In genomic region chr6:17883665-17884500, GRCh38 we compare ENCODE assay signal across 20 cellular contexts.
DNase-seq lines count a peak whose midpoint lies in the region; ATAC-seq and TF ChIP-seq lines count a peak whose summit lies in the region.
"Had no signal": no experiment of that assay in that cellular context is flagged by ENCODE, and none has a peak within 500 bp of the region (broad histone marks: within the 10 kb centered on the region; RNA-seq: fewer than 3 reads in every experiment).

No MANE protein-coding gene starts in this region.

- POLR2A ChIA-PET in MCF 10A (lab: Yijun Ruan, JAX) = interaction anchor here (1.0 to 2.7 kb wide), 4 partner anchors 8 to 132 kb away, joined by 3 to 12 read pairs (median 4); no protein-coding TSS in a partner anchor

- H3K27ac Mint-ChIP-seq in activated T-cell treated with anti-CD3 and anti-CD28 coated beads, Interleukin-2, amount 50 U/mL, for 72 hours = no peak overlapping the region
- no peak overlapping the region for H3K27ac Mint-ChIP-seq in activated T-cell treated with anti-CD3 and anti-CD28 coated beads, Interleukin-2, amount 50 U/mL, for 24 hours
- peak overlapping the region; percentile 21 for H3K27ac Mint-ChIP-seq in endothelial cell (ENCODE audit: unreplicated experiment)
- H3K27ac Mint-ChIP-seq in type B pancreatic cell = peak overlapping the region; percentile 1
- H3K27ac Mint-ChIP-seq in MCF 10A (ENCODE audit: low read depth, unreplicated experiment) = no peak overlapping the region
- H3K27ac Mint-ChIP-seq: progenitor cell of endocrine pancreas had no signal

- peak; percentile 31 to 51 for ATAC-seq in activated T-cell treated with anti-CD3 and anti-CD28 coated beads, Interleukin-2, amount 50 U/mL, for 72 hours (replicated peaks in 1 of 2)
- ATAC-seq in omental fat pad (ENCODE audit: low FRiP score) = no peak
- no peak for ATAC-seq in activated CD4-positive, CD25-positive, alpha-beta regulatory T cell treated with anti-CD3 and anti-CD28 coated beads, Interleukin-2, amount 50 U/mL, for 24 hours

- intact Hi-C loops in MCF 10A (cut with micrococcal nuclease) = no loop called here

- H3K4me1 Mint-ChIP-seq in activated T-cell treated with anti-CD3 and anti-CD28 coated beads, Interleukin-2, amount 50 U/mL, for 72 hours (ENCODE audit: low read depth) = peaks cover 29% of the 10 kb centered on the region
- H3K4me1 Mint-ChIP-seq in activated T-cell treated with anti-CD3 and anti-CD28 coated beads, Interleukin-2, amount 50 U/mL, for 24 hours (ENCODE audit: low read depth) = peaks cover 25% of the 10 kb centered on the region
- H3K4me1 Mint-ChIP-seq in endothelial cell (ENCODE audit: unreplicated experiment) = peaks cover 28% of the 10 kb centered on the region
- peaks cover 9% of the 10 kb centered on the region for H3K4me1 Mint-ChIP-seq in type B pancreatic cell (ENCODE audit: unreplicated experiment)
- H3K4me1 Mint-ChIP-seq in MCF 10A (ENCODE audit: insufficient read depth, unreplicated experiment) = peaks cover 28% of the 10 kb centered on the region

- H3K4me3 ChIP-seq in NB4 (ENCODE audit: low read depth, low read length) = no peak overlapping the region
- H3K4me3 ChIP-seq: esophagus muscularis mucosa had no signal

- no TSS peak for BruUV-seq in MCF 10A (replicated peaks; lab: Mats Ljungman, UMichigan)

- DNase-seq in activated T-cell treated with anti-CD3 and anti-CD28 coated beads, Interleukin-2, amount 50 U/mL, for 72 hours = no peak
- no peak for DNase-seq in activated T-cell treated with anti-CD3 and anti-CD28 coated beads, Interleukin-2, amount 50 U/mL, for 24 hours
- DNase-seq in NB4 (ENCODE audit: low read depth) = peak; percentile 34
- no peak for DNase-seq in endothelial cell (ENCODE audit: low spot score)
- DNase-seq in type B pancreatic cell (ENCODE audit: extremely low spot score, unreplicated experiment) = no peak
- no peak for DNase-seq in omental fat pad (ENCODE audit: low spot score)
- DNase-seq in MCF 10A (ENCODE audit: unreplicated experiment) = no peak
- DNase-seq: activated CD8-positive, alpha-beta memory T cell treated with anti-CD3 and anti-CD28 coated beads for 24 hours; activated effector memory CD4-positive, alpha-beta T cell treated with anti-CD3 and anti-CD28 coated beads, Interleukin-2, amount 50 U/mL, for 16 hours; aorta; dermis blood vessel endothelial cell; kidney glomerular epithelial cell; NCI-H1436; NCI-H226; PC-3; stimulated activated CD4-positive, alpha-beta T cell treated with anti-CD3 and anti-CD28 coated beads, Interleukin-12 subunit alpha, Interleukin-12 subunit beta, amount 100 ng/mL, for 4 hours; WERI-Rb-1 had no signal

- no peaks in the 10 kb centered on the region for H3K36me3 Mint-ChIP-seq in activated T-cell treated with anti-CD3 and anti-CD28 coated beads, Interleukin-2, amount 50 U/mL, for 72 hours (ENCODE audit: insufficient read depth in 2 of 2)
- no peaks in the 10 kb centered on the region for H3K36me3 Mint-ChIP-seq in activated T-cell treated with anti-CD3 and anti-CD28 coated beads, Interleukin-2, amount 50 U/mL, for 24 hours (ENCODE audit: low read depth)
- H3K36me3 Mint-ChIP-seq in endothelial cell (ENCODE audit: low read depth, unreplicated experiment) = peaks cover 9% of the 10 kb centered on the region
- H3K36me3 Mint-ChIP-seq in type B pancreatic cell = peaks cover 9% of the 10 kb centered on the region
- peaks cover 13% of the 10 kb centered on the region for H3K36me3 Mint-ChIP-seq in MCF 10A (ENCODE audit: insufficient read depth, unreplicated experiment)

- H3K9me3 Mint-ChIP-seq in activated T-cell treated with anti-CD3 and anti-CD28 coated beads, Interleukin-2, amount 50 U/mL, for 72 hours = no peaks in the 10 kb centered on the region
- H3K9me3 Mint-ChIP-seq in activated T-cell treated with anti-CD3 and anti-CD28 coated beads, Interleukin-2, amount 50 U/mL, for 24 hours = no peaks in the 10 kb centered on the region
- H3K9me3 Mint-ChIP-seq in endothelial cell (ENCODE audit: unreplicated experiment) (no peaks in the 10 kb centered on the region), type B pancreatic cell (no peaks in the 10 kb centered on the region), MCF 10A (ENCODE audit: unreplicated experiment) (no peaks in the 10 kb centered on the region)

- no peak for TF ChIP-seq CTCF in NB4 (IDR thresholded peaks at IDR 0.05; ENCODE audit: low read depth, low read length)
- no peak for TF ChIP-seq CTCF in endothelial cell (IDR thresholded peaks at IDR 0.05; ENCODE audit: unreplicated experiment)
- no peak for TF ChIP-seq CTCF in type B pancreatic cell (conservative IDR thresholded peaks at IDR 0.05)
- no peak for TF ChIP-seq CTCF in omental fat pad (IDR thresholded peaks at IDR 0.05)
- no peak for TF ChIP-seq CTCF in MCF 10A (IDR thresholded peaks at IDR 0.05; ENCODE audit: unreplicated experiment)

- CTCF ChIA-PET in MCF 10A (lab: Yijun Ruan, JAX) = interaction anchor here (0.6 to 0.7 kb wide), 2 partner anchors 236 to 269 kb away, joined by 3 read pairs; no protein-coding TSS in a partner anchor

- no peak for TF ChIP-seq POLR2A in NB4 (IDR thresholded peaks at IDR 0.05; ENCODE audit: extremely low read depth, insufficient read length)

- peaks cover 67% of the 10 kb centered on the region for H3K27me3 Mint-ChIP-seq in activated T-cell treated with anti-CD3 and anti-CD28 coated beads, Interleukin-2, amount 50 U/mL, for 72 hours (ENCODE audit: low read depth)
- H3K27me3 Mint-ChIP-seq in activated T-cell treated with anti-CD3 and anti-CD28 coated beads, Interleukin-2, amount 50 U/mL, for 24 hours = peaks cover 62% of the 10 kb centered on the region
- H3K27me3 Mint-ChIP-seq in endothelial cell (ENCODE audit: unreplicated experiment) (peaks cover 3% of the 10 kb centered on the region), type B pancreatic cell (no peaks in the 10 kb centered on the region), MCF 10A (ENCODE audit: insufficient read depth, unreplicated experiment) (no peaks in the 10 kb centered on the region)
- H3K27me3 Mint-ChIP-seq: progenitor cell of endocrine pancreas had no signal

- no peak overlapping the region for H3K4me3 Mint-ChIP-seq in activated T-cell treated with anti-CD3 and anti-CD28 coated beads, Interleukin-2, amount 50 U/mL, for 72 hours
- H3K4me3 Mint-ChIP-seq in activated T-cell treated with anti-CD3 and anti-CD28 coated beads, Interleukin-2, amount 50 U/mL, for 24 hours = no peak overlapping the region
- peak overlapping the region; percentile 19 for H3K4me3 Mint-ChIP-seq in endothelial cell (ENCODE audit: unreplicated experiment)
- H3K4me3 Mint-ChIP-seq in type B pancreatic cell = no peak overlapping the region
- no peak overlapping the region for H3K4me3 Mint-ChIP-seq in MCF 10A (ENCODE audit: unreplicated experiment)

Comparison
In these comparisons a context has a peak if more than half of its experiments do, and no peak if none do; other contexts are left out.
1. ATAC-seq: peak in activated T-cell treated with anti-CD3 and anti-CD28 coated beads, Interleukin-2, amount 50 U/mL, for 72 hours (2 of 2); none in omental fat pad (single experiment) and activated CD4-positive, CD25-positive, alpha-beta regulatory T cell treated with anti-CD3 and anti-CD28 coated beads, Interleukin-2, amount 50 U/mL, for 24 hours (0 of 2).
2. H3K27ac Mint-ChIP-seq: peak in endothelial cell (single experiment) and type B pancreatic cell (single experiment); none in activated T-cell treated with anti-CD3 and anti-CD28 coated beads, Interleukin-2, amount 50 U/mL, for 72 hours (single experiment), activated T-cell treated with anti-CD3 and anti-CD28 coated beads, Interleukin-2, amount 50 U/mL, for 24 hours (single experiment) and MCF 10A (single experiment).